In the genomic region with DNA sequence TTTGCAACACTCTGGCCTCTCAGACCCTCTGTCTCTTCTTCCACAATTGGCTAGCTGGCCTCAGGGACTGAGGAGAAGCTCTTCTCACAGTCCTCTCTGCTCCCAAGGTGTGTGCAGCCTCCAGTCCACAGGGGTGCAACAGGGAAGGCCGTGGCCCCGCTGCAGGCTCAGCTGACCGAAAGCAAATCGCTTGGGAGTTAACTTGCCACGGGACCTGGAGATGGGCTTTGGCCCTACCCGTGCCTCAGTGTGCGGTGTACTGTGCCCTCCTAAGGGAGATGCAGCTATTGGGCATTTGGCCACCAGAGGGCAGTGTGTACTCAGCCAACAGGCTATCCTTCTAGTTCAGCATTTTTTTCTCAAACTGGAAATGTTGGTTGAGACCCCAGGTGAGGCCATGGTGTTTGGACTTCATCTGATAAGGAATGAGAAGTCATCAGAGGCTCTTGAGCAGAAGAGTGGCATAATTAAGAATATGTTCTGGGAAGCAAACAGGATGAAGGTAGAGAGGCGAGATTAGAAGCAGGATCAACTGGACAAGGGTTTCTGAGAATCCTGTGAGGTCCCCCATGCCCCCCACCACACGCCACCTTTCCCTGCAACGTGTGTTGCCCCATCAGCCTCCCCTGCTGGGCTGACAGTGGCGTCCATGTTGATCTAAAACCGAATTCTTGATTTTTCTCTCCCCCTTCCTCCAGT, we compare ENCODE assay signal across 8 cellular contexts. TPM values are rescaled to one million over a fixed set of nuclear protein-coding genes. Genes with fewer than 3 reads are reported as not detected.
A peak's percentile ranks its signal among the peaks of the same experiment; 100 is the strongest.
DNase-seq lines count a peak whose midpoint lies in the region; ATAC-seq and TF ChIP-seq lines count a peak whose summit lies in the region.

No MANE protein-coding gene starts in this region.

- ATAC-seq in gastrocnemius medialis: peak; percentile 67 to 85
- ATAC-seq in HG03354 (IDR thresholded peaks at IDR 0.05; ENCODE audit: poor library complexity, severe bottlenecking, unreplicated experiment): no peak

- no peaks in the 10 kb centered on the region for H3K27me3 ChIP-seq in gastrocnemius medialis

- H3K9me3 ChIP-seq in gastrocnemius medialis: no peaks in the 10 kb centered on the region

- DNase-seq in SIG-M5 treated with dmso at 0.1 percent for 504 hours (lab: John Stamatoyannopoulos, UW; ENCODE audit: unreplicated experiment) (peak; percentile 37), SIG-M5 (lab: John Stamatoyannopoulos, UW) (no peak), NCI-H146 treated with DMSO at 0.1 percent for 48 hours (lab: John Stamatoyannopoulos, UW; ENCODE audit: unreplicated experiment) (peak; percentile 25), T-helper 22 cell (ENCODE audit: low read depth) (peak; percentile 43), anterior cingulate cortex (lab: John Stamatoyannopoulos, UW) (peak in 55 of 58 donors; percentile 14 to 89 (median 65)), hepatic stellate cell (ENCODE audit: low spot score) (peak; percentile 68), gastrocnemius medialis (peak; percentile 50 to 51)

- TF ChIP-seq POLR2A in gastrocnemius medialis (IDR thresholded peaks at IDR 0.05): no peak

- H3K36me3 ChIP-seq in gastrocnemius medialis: no peaks in the 10 kb centered on the region

- H3K27ac ChIP-seq in gastrocnemius medialis: no peak overlapping the region

- no peaks in the 10 kb centered on the region for H3K4me1 ChIP-seq in gastrocnemius medialis

- intact Hi-C loops in gastrocnemius medialis (cut with DNase I; ENCODE audit: low total_unique reads): loop anchor here (1.0 kb wide), 1 partner anchor 187 kb away; no protein-coding TSS in a partner anchor

- in situ Hi-C loops in gastrocnemius medialis (cut with MboI; ENCODE audit: low sequenced_read_pairs in 4 of 4): loop anchor here in 3 of 4 donors (5.0 to 10.0 kb wide), 2 partner anchors 185 to 188 kb away; no protein-coding TSS in a partner anchor

- TF ChIP-seq CTCF in gastrocnemius medialis (IDR thresholded peaks at IDR 0.05 in 4 of 5, conservative IDR thresholded peaks at IDR 0.05 in 1 of 5): peak; percentile 81 to 93 (median 91)

- H3K4me3 ChIP-seq in gastrocnemius medialis: no peak overlapping the region

RNA-seq across cellular contexts. Expression of gene TMEM125, which starts 42.5 kb away (rescaled TPM):
- total RNA-seq in gastrocnemius medialis: not detected

RNA-seq across cellular contexts. Expression of gene CFAP57, which starts 55.2 kb away (rescaled TPM):
- total RNA-seq in gastrocnemius medialis: under 1 TPM in 2 of 4 donors, not detected in 2; 0.10 to 0.13 TPM

RNA-seq across cellular contexts. Expression of gene EBNA1BP2, which starts 55.2 kb away (rescaled TPM):
- total RNA-seq in gastrocnemius medialis: 10 to 100 TPM; 41.2 to 68.4 (median 59.1) TPM

RNA-seq across cellular contexts. Expression of gene C1orf210, which starts 58.1 kb away (rescaled TPM):
- under 1 TPM in 1 of 4 donors, not detected in 3; 0.27 TPM for total RNA-seq in gastrocnemius medialis
